19 cellular contexts compared by ENCODE assay signal in the genomic region with DNA sequence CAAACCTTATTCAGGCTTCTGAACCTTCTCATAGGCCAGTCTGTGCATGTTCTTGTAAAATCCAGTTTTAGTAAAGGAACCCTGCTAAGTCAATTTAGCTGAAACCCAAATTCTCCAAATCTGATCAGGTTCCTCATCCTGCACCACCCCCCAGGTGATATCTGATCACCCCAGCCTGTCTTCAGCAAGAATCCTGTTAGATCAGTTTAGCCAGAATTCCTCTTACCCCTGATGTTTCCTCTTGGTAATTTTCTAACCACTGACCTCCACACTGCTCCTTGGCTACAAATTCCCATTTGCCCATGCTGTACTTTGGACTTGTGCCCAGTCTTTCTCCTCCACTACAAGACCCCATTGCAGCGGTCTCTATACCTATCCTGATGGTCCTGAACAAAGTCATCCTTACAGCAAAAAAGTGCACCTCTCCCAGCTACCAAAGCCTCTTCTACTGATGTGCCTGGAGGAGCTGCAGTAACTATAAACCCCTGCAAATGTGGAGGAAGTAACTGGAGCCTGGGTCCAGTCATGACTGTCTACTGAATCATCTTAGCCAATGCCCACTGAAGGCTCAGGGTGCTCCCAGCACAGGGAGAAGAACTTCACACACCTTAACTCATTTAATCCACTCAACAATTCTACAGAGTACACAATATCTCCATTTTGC. TPM values are rescaled to one million over a fixed set of nuclear protein-coding genes. Genes with fewer than 3 reads are reported as not detected.
DNase-seq lines count a peak whose midpoint lies in the region; ATAC-seq and TF ChIP-seq lines count a peak whose summit lies in the region.
"Had no signal": no experiment of that assay in that cellular context is flagged by ENCODE, and none has a peak within 500 bp of the region (broad histone marks: within the 10 kb centered on the region; RNA-seq: fewer than 3 reads in every experiment).

No MANE protein-coding gene starts in this region.

- H3K9me3 ChIP-seq in WERI-Rb-1 (ENCODE audit: severe bottlenecking) = no peaks in the 10 kb centered on the region
- H3K9me3 ChIP-seq: Peyer's patch had no signal

- H3K27me3 ChIP-seq in foreskin keratinocyte (no peaks in the 10 kb centered on the region), WERI-Rb-1 (ENCODE audit: insufficient read depth, low read depth, severe bottlenecking) (no peaks in the 10 kb centered on the region)
- H3K27me3 ChIP-seq: cardiac muscle cell, neural progenitor cell, Peyer's patch had no signal

- no peak overlapping the region for H3K4me3 ChIP-seq in WERI-Rb-1 (ENCODE audit: low read depth, low read length)
- H3K4me3 ChIP-seq: cardiac muscle cell, neural progenitor cell, Peyer's patch had no signal

- peak; percentile 61 for ATAC-seq in foreskin keratinocyte
- no peak for ATAC-seq in HG02588 (IDR thresholded peaks at IDR 0.05; ENCODE audit: unreplicated experiment)
- ATAC-seq in GM21619 (IDR thresholded peaks at IDR 0.05; ENCODE audit: unreplicated experiment) = no peak
- ATAC-seq: activated T-cell treated with anti-CD3 and anti-CD28 coated beads, Interleukin-2, amount 50 U/mL, for 72 hours; stimulated activated naive CD8-positive, alpha-beta T cell treated with anti-CD3 and anti-CD28 coated beads, Interleukin-15, Interleukin-2, amounts not matched to agents 100 U/mL and 50 U/mL, for 24 hours had no signal

- TF ChIP-seq CTCF in 22Rv1 (IDR thresholded peaks at IDR 0.05) (no peak), foreskin keratinocyte (conservative IDR thresholded peaks at IDR 0.05) (no peak), WERI-Rb-1 (IDR thresholded peaks at IDR 0.05; ENCODE audit: low read depth, low read length) (no peak)

- H3K36me3 ChIP-seq in WERI-Rb-1 = no peaks in the 10 kb centered on the region
- H3K36me3 ChIP-seq: cardiac muscle cell, neural progenitor cell, Peyer's patch had no signal

- DNase-seq in ELR (ENCODE audit: low read depth) = peak; percentile 70
- DNase-seq in RKO (ENCODE audit: low spot score) = peak; percentile 32
- peak; percentile 16 to 62 for DNase-seq in foreskin keratinocyte
- no peak for DNase-seq in WERI-Rb-1
- DNase-seq in AG08395 (ENCODE audit: low spot score) = no peak
- DNase-seq: activated T-cell treated with anti-CD3 and anti-CD28 coated beads, Interleukin-2, amount 50 U/mL, for 72 hours; islet precursor cell; NCI-H1048; NCI-H2081 treated with DMSO at 0.1 percent for 48 hours; NCI-H526 treated with DMSO at 0.1 percent for 48 hours; Peyer's patch; stimulated activated naive CD8-positive, alpha-beta T cell treated with anti-CD3 and anti-CD28 coated beads, Interleukin-15, Interleukin-2, amounts not matched to agents 100 U/mL and 50 U/mL, for 24 hours had no signal

- H3K27ac ChIP-seq in 22Rv1 (peak overlapping the region; percentile 92), foreskin keratinocyte (no peak overlapping the region), WERI-Rb-1 (no peak overlapping the region)
- H3K27ac ChIP-seq: cardiac muscle cell, neural progenitor cell had no signal

- no peaks in the 10 kb centered on the region for H3K4me1 ChIP-seq in foreskin keratinocyte
- H3K4me1 ChIP-seq: Peyer's patch had no signal

RNA-seq across cellular contexts. Expression of a gene that starts 23.8 kb away (rescaled TPM):
- total RNA-seq in foreskin keratinocyte = 0.04 TPM in 1 of 2 replicates, not detected in the other
- polyA plus RNA-seq in foreskin keratinocyte = not detected in 2 replicates
- total RNA-seq: G401 had no signal
- polyA plus RNA-seq: IgD-negative memory B cell had no signal

RNA-seq across cellular contexts. Expression of a gene that starts 24.3 kb away (rescaled TPM):
- total RNA-seq in foreskin keratinocyte = 38.0 and 53.1 TPM in 2 replicates
- polyA plus RNA-seq in foreskin keratinocyte = 37.8 and 57.0 TPM in 2 replicates

Comparison
In these comparisons a context has a peak if more than half of its experiments do, and no peak if none do; other contexts are left out.
1. DNase-seq: peak in ELR (single experiment), RKO (single experiment) and foreskin keratinocyte (2 of 2); none in WERI-Rb-1 (single experiment) and AG08395 (single experiment).